In genomic region chr19:55341191-55342043, GRCh38 we compare ENCODE assay signal across 1 cellular context.
TF ChIP-seq lines count a peak whose summit lies in the region.

No MANE protein-coding gene starts in this region.

TF ChIP-seq in K562, 482 proteins besides CTCF, POLR2A, EP300 and RAD21 (continues in another document):
- TF ChIP-seq FUS (optimal IDR thresholded peaks at IDR 0.05; ENCODE audit: low read depth, low read length), result no peak
- TF ChIP-seq STAT5B (CRISPR knock-in tag; IDR thresholded peaks at IDR 0.05), result no peak
- TF ChIP-seq SFPQ (IDR thresholded peaks at IDR 0.05; ENCODE audit: low read depth, low read length), result no peak
- TF ChIP-seq FOXK2 (conservative IDR thresholded peaks at IDR 0.05 in 1 of 2, IDR thresholded peaks at IDR 0.05 in 1 of 2; ENCODE audit: low read depth in 2 of 2), result no peak
- 0 out of 2 replicates have a peak, but pooled peaks have one; percentile 9 for TF ChIP-seq MAX (CRISPR knock-in tag; IDR thresholded peaks at IDR 0.05)
- TF ChIP-seq NR2C2 (CRISPR knock-in tag; IDR thresholded peaks at IDR 0.05), result no peak
- peak; percentile 48; the same call in 1 of the 2 replicates for TF ChIP-seq NR2C2 (tag; IDR thresholded peaks at IDR 0.05)
- TF ChIP-seq NKRF (IDR thresholded peaks at IDR 0.05; ENCODE audit: borderline replicate concordance), result 0 out of 2 replicates have a peak, but pooled peaks have one; percentile 31
- no peak for TF ChIP-seq CCNT2 (IDR thresholded peaks at IDR 0.05; ENCODE audit: borderline replicate concordance, extremely low read depth, insufficient read length, low read depth, low read length)
- no peak for TF ChIP-seq E2F3 (CRISPR knock-in tag; IDR thresholded peaks at IDR 0.05)
- peak; percentile 67 for TF ChIP-seq E2F8 (IDR thresholded peaks at IDR 0.05; ENCODE audit: low read depth, partially characterized antibody)
- TF ChIP-seq CHD7 (IDR thresholded peaks at IDR 0.05; ENCODE audit: low read depth, low read length), result no peak
- no peak for TF ChIP-seq YBX1 (IDR thresholded peaks at IDR 0.05)
- TF ChIP-seq ELK1 (CRISPR knock-in tag; IDR thresholded peaks at IDR 0.05), result no peak
- TF ChIP-seq KLF10 (CRISPR knock-in tag; IDR thresholded peaks at IDR 0.05), result no peak
- 0 out of 4 replicates have a peak, but pooled peaks of 1 of the 2 experiments have one; percentile 40 for TF ChIP-seq HDAC1 (IDR thresholded peaks at IDR 0.05)
- TF ChIP-seq VEZF1 (CRISPR knock-in tag; IDR thresholded peaks at IDR 0.05), result peak; percentile 89
- no peak for TF ChIP-seq RBM15 (IDR thresholded peaks at IDR 0.05; ENCODE audit: insufficient read depth, low read length)
- TF ChIP-seq ZNF121 (CRISPR knock-in tag; conservative IDR thresholded peaks at IDR 0.05), result no peak
- no peak for TF ChIP-seq ESRRA (IDR thresholded peaks at IDR 0.05; ENCODE audit: borderline replicate concordance, low read depth)
- TF ChIP-seq RBM17 (IDR thresholded peaks at IDR 0.05; ENCODE audit: borderline replicate concordance, low read depth, low read length), result no peak
- TF ChIP-seq SUPT5H (IDR thresholded peaks at IDR 0.05), result 0 out of 2 replicates have a peak, but pooled peaks have one; percentile 9
- peak; percentile 9; the same call in 1 of the 2 replicates for TF ChIP-seq CEBPG (CRISPR knock-in tag; IDR thresholded peaks at IDR 0.05)
- no peak for TF ChIP-seq CEBPG (tag; conservative IDR thresholded peaks at IDR 0.05 in 1 of 2, IDR thresholded peaks at IDR 0.05 in 1 of 2)
- no peak for TF ChIP-seq DLX4 (CRISPR knock-in tag; IDR thresholded peaks at IDR 0.05)
- no peak for TF ChIP-seq GABPB1 (CRISPR knock-in tag; IDR thresholded peaks at IDR 0.05)
- TF ChIP-seq POLR2AphosphoS2 (IDR thresholded peaks at IDR 0.05; ENCODE audit: low read length), result no peak
- TF ChIP-seq JUN (IDR thresholded peaks at IDR 0.05; ENCODE audit: borderline replicate concordance, low read depth, low read length), result no peak
- peak; percentile 41; the same call in 1 of the 2 replicates for TF ChIP-seq JUN (CRISPR knock-in tag; IDR thresholded peaks at IDR 0.05; ENCODE audit: borderline replicate concordance)
- peak; percentile 28 for TF ChIP-seq RBBP5 (IDR thresholded peaks at IDR 0.05; ENCODE audit: borderline replicate concordance, insufficient read depth, low read length, poor library complexity, severe bottlenecking)
- TF ChIP-seq TRIM24 (IDR thresholded peaks at IDR 0.05), result no peak
- TF ChIP-seq POLR2AphosphoS5 (IDR thresholded peaks at IDR 0.05; ENCODE audit: control insufficient read depth, insufficient read depth, low read depth, low read length), result peak; percentile 49; the same call in 1 of the 2 replicates
